18 cellular contexts compared by ENCODE assay signal in genomic region chr10:44572146-44572545, GRCh38.
DNase-seq lines count a peak whose midpoint lies in the region; ATAC-seq and TF ChIP-seq lines count a peak whose summit lies in the region.
"Had no signal": no experiment of that assay in that cellular context is flagged by ENCODE, and none has a peak within 500 bp of the region (broad histone marks: within the 10 kb centered on the region; RNA-seq: fewer than 3 reads in every experiment).

No MANE protein-coding gene starts in this region.

- BruUV-seq in IMR-90 (replicated peaks; lab: Mats Ljungman, UMichigan), result no TSS peak

- H4K91ac ChIP-seq in IMR-90 (ENCODE audit: insufficient read depth, low read depth, low read length), result no peak overlapping the region

- H2BK20ac ChIP-seq in IMR-90 (ENCODE audit: low read depth, low read length), result peak overlapping the region; percentile 96; the same call in 1 of the 2 replicates

- in situ Hi-C loops in IMR-90 (cut with MboI; ENCODE audit: low sequenced_read_pairs), result no loop called here

- no peaks in the 10 kb centered on the region; a peak in 1 of 4 replicates for H3K79me1 ChIP-seq in IMR-90 (ENCODE audit: low read depth in 1 of 2, low read length in 2 of 2)

- 0 out of 2 replicates have a peak overlapping the region, but pooled peaks have one; percentile 9 for H3K14ac ChIP-seq in IMR-90 (replicated peaks; ENCODE audit: low read depth, low read length)

- H3K9me3 ChIP-seq in IMR-90 (ENCODE audit: control insufficient read depth, insufficient read depth, low read length) (no peaks in the 10 kb centered on the region), vagina (no peaks in the 10 kb centered on the region)
- H3K9me3 ChIP-seq: BLaER1, Caco-2, HAP-1 had no signal

- H4K5ac ChIP-seq in IMR-90 (ENCODE audit: low read depth, low read length), result no peak overlapping the region

- no peak for TF ChIP-seq POLR2A in IMR-90 (IDR thresholded peaks at IDR 0.05; ENCODE audit: low read depth, low read length)
- TF ChIP-seq POLR2A in vagina (IDR thresholded peaks at IDR 0.05), result no peak

- H3K27me3 ChIP-seq in IMR-90 (ENCODE audit: control insufficient read depth, insufficient read depth, low read length), result no peaks in the 10 kb centered on the region
- no peaks in the 10 kb centered on the region for H3K27me3 ChIP-seq in vagina
- H3K27me3 ChIP-seq: BLaER1 had no signal

- no peak overlapping the region for H3K56ac ChIP-seq in IMR-90 (ENCODE audit: extremely low read depth, insufficient read depth, low read length)

- peak overlapping the region; percentile 35; the same call in 1 of the 2 replicates for H2AK5ac ChIP-seq in IMR-90 (ENCODE audit: low read depth, low read length)

- ATAC-seq in IMR-90 (ENCODE audit: low read depth) (no peak), GM21381 (IDR thresholded peaks at IDR 0.05; ENCODE audit: unreplicated experiment) (no peak)
- ATAC-seq: CD8-positive, alpha-beta T cell; GM23338 had no signal

- no peak overlapping the region for H2BK5ac ChIP-seq in IMR-90 (ENCODE audit: low read depth, low read length, poor library complexity, severe bottlenecking)

- H3K23ac ChIP-seq in IMR-90 (ENCODE audit: low read depth, low read length), result no peak overlapping the region

- CTCF ChIA-PET in IMR-90 (lab: Yijun Ruan, JAX), result no interaction called here

- H3K4me1 ChIP-seq in IMR-90 (ENCODE audit: control insufficient read depth, insufficient read depth, low read length), result peaks cover 13% of the 10 kb centered on the region
- H3K4me1 ChIP-seq in vagina, result peaks cover 16% of the 10 kb centered on the region
- H3K4me1 ChIP-seq: BLaER1, Caco-2, HAP-1 had no signal

- H2AFZ ChIP-seq in IMR-90 (replicated peaks; ENCODE audit: low read length, poor library complexity), result no peak overlapping the region
- H2AFZ ChIP-seq: GM23338 had no signal

- no peak for TF ChIP-seq RAD21 in IMR-90 (IDR thresholded peaks at IDR 0.05; ENCODE audit: low read length)

- no peak overlapping the region for H3K18ac ChIP-seq in IMR-90 (ENCODE audit: low read depth, low read length)

- H2BK15ac ChIP-seq in IMR-90 (ENCODE audit: low read depth, low read length), result no peak overlapping the region

- dilution Hi-C loops in IMR-90 (cut with HindIII; ENCODE audit: low sequenced_read_pairs, unreplicated experiment), result no loop called here

- H3K4ac ChIP-seq in IMR-90 (ENCODE audit: low read depth, low read length), result no peak overlapping the region; the same call in 1 of the 2 replicates

- peaks cover 11% of the 10 kb centered on the region for H3K9me1 ChIP-seq in IMR-90 (ENCODE audit: insufficient read depth, low read length)

- H3K9ac ChIP-seq in IMR-90 (ENCODE audit: low read depth, low read length), result no peak overlapping the region
- H3K9ac ChIP-seq: BLaER1 had no signal

- 89% methylated on average over 4 of the region's 6 CpGs; no CpG with 5 or more reads in 1 of the 2 experiments for WGBS in IMR-90 (ENCODE audit: extremely low coverage in 2 of 2, insufficient read length in 1 of 2), 2 experiments

- H3K27ac ChIP-seq in IMR-90 (ENCODE audit: insufficient read depth, low read length) (no peak overlapping the region), vagina (no peak overlapping the region)
- H3K27ac ChIP-seq: 22Rv1, BLaER1, C4-2B had no signal

- H4K20me1 ChIP-seq in IMR-90 (ENCODE audit: insufficient read depth, low read length), result no peaks in the 10 kb centered on the region
- H4K20me1 ChIP-seq: BLaER1 had no signal

- peak overlapping the region; percentile 55; the same call in 1 of the 2 replicates for H2BK120ac ChIP-seq in IMR-90 (ENCODE audit: low read depth, low read length)

- intact Hi-C loops in IMR-90 (cut with micrococcal nuclease) (no loop called here), vagina (cut with DNase I) (no loop called here), posterior cingulate gyrus (cut with DNase I) (no loop called here)

- TF ChIP-seq CTCF in IMR-90 (conservative IDR thresholded peaks at IDR 0.05; ENCODE audit: low read depth, low read length) (no peak), vagina (IDR thresholded peaks at IDR 0.05) (no peak)

- H3K4me2 ChIP-seq in IMR-90 (ENCODE audit: low read depth, low read length), result no peak overlapping the region
- H3K4me2 ChIP-seq: BLaER1, GM23338 had no signal

- H2AK9ac ChIP-seq in IMR-90 (replicated peaks; ENCODE audit: low read depth, low read length, poor library complexity), result no peak overlapping the region

- H4K8ac ChIP-seq in IMR-90 (ENCODE audit: low read depth in 2 of 2, low read length in 2 of 2), result no peak overlapping the region

- POLR2A ChIA-PET in IMR-90 (lab: Charles Lee; ENCODE audit: unreplicated experiment), result no interaction called here

- peak; percentile 8 for DNase-seq in ELF-1 (ENCODE audit: low read depth, low spot score)
- no peak for DNase-seq in IMR-90
- DNase-seq in islet precursor cell, result peak; percentile 28
- peak; percentile 79 to 91 for DNase-seq in vagina (ENCODE audit: extremely low spot score in 2 of 2)
- no peak for DNase-seq in H4 (ENCODE audit: low spot score)
- no peak for DNase-seq in posterior cingulate gyrus
- DNase-seq: Caco-2; CD4-positive, CD25-positive, alpha-beta regulatory T cell; CD8-positive, alpha-beta T cell; DMS 273 treated with DMSO at 0.1 percent for 48 hours; DMS79; GF-D8 had no signal

- H3K36me3 ChIP-seq in IMR-90 (ENCODE audit: control insufficient read depth, insufficient read depth, low read length), result no peaks in the 10 kb centered on the region
- H3K36me3 ChIP-seq in vagina, result no peaks in the 10 kb centered on the region
- H3K36me3 ChIP-seq: BLaER1, HAP-1 had no signal

- H3K4me3 ChIP-seq in IMR-90 (ENCODE audit: insufficient read depth, low read depth, low read length), result no peak overlapping the region
- no peak overlapping the region for H3K4me3 ChIP-seq in vagina
- H3K4me3 ChIP-seq: BLaER1, GM23338, HAP-1 had no signal

TF ChIP-seq in IMR-90, 13 proteins besides CTCF, POLR2A, EP300 and RAD21:
- TF ChIP-seq MXI1 (IDR thresholded peaks at IDR 0.05; ENCODE audit: borderline replicate concordance, low read depth, low read length), result no peak
- TF ChIP-seq CEBPB (IDR thresholded peaks at IDR 0.05; ENCODE audit: low read depth, low read length), result no peak
- TF ChIP-seq MAFK (IDR thresholded peaks at IDR 0.05; ENCODE audit: low read depth, low read length), result no peak
- no peak for TF ChIP-seq USF2 (IDR thresholded peaks at IDR 0.05; ENCODE audit: low read depth, low read length)
- TF ChIP-seq SMC3 (IDR thresholded peaks at IDR 0.05; ENCODE audit: low read depth, low read length), result no peak
- no peak for TF ChIP-seq BHLHE40 (IDR thresholded peaks at IDR 0.05; ENCODE audit: low read depth, low read length)
- TF ChIP-seq ELK1 (IDR thresholded peaks at IDR 0.05; ENCODE audit: borderline replicate concordance, low read depth, low read length), result no peak
- TF ChIP-seq RCOR1 (IDR thresholded peaks at IDR 0.05; ENCODE audit: insufficient replicate concordance, low read length), result no peak
- TF ChIP-seq CHD1 (IDR thresholded peaks at IDR 0.05; ENCODE audit: low read depth, low read length), result no peak
- TF ChIP-seq MAZ (IDR thresholded peaks at IDR 0.05; ENCODE audit: borderline replicate concordance, low read depth, low read length), result no peak
- no peak for TF ChIP-seq NFE2L2 (IDR thresholded peaks at IDR 0.05; ENCODE audit: low read depth, low read length)
- no peak for TF ChIP-seq FOS (IDR thresholded peaks at IDR 0.05; ENCODE audit: low read depth, low read length)
- TF ChIP-seq RFX5 (IDR thresholded peaks at IDR 0.05; ENCODE audit: low read depth, low read length), result no peak

Comparison
In these comparisons a context has a peak if more than half of its experiments do, and no peak if none do; other contexts are left out.
1. DNase-seq: peak in ELF-1 (single experiment), islet precursor cell (single experiment) and vagina (2 of 2); none in IMR-90 (single experiment), H4 (single experiment) and posterior cingulate gyrus (0 of 10).